Comparison of ENCODE assay signal across 17 cellular contexts in the genomic region with DNA sequence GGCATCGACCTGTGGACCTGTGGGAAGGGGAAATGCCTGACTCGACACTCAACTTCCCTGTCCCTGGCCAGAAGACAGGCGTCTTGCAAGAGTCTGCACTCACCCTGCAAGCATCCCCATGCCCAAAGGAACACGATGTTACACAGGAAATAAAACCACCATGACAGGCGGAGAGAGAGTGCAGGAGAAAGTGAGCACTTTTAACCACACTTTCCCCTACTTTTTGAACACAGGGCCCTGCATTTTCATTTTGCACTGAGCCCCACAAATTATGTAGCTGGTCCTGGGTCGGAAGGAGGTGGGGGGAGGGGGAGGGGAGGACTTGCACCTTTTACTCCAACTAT.
"Had no signal": no experiment of that assay in that cellular context is flagged by ENCODE, and none has a peak within 500 bp of the region (broad histone marks: within the 10 kb centered on the region; RNA-seq: fewer than 3 reads in every experiment).

No MANE protein-coding gene starts in this region.

- ATAC-seq: activated T-helper 17 cell treated with anti-CD3 and anti-CD28 coated beads, Interleukin-2, amount 50 U/mL, for 72 hours; heart left ventricle; natural killer cell; right lobe of liver; T-cell; upper lobe of right lung had no signal

- H3K27ac ChIP-seq: breast epithelium, heart left ventricle, prostate gland, right lobe of liver, upper lobe of right lung had no signal

- H3K4me3 ChIP-seq: breast epithelium, heart left ventricle, prostate gland, right lobe of liver, upper lobe of right lung had no signal

- H3K36me3 Mint-ChIP-seq: natural killer cell, T-cell had no signal

- H3K4me3 Mint-ChIP-seq: activated naive CD4-positive, alpha-beta T cell treated with anti-CD3 and anti-CD28 coated beads for 36 hours; activated T-helper 17 cell treated with anti-CD3 and anti-CD28 coated beads, Interleukin-2, amount 50 U/mL, for 72 hours had no signal

- H3K27ac Mint-ChIP-seq: activated naive CD4-positive, alpha-beta T cell treated with anti-CD3 and anti-CD28 coated beads for 36 hours; activated T-helper 17 cell treated with anti-CD3 and anti-CD28 coated beads, Interleukin-2, amount 50 U/mL, for 72 hours; natural killer cell; stimulated activated naive CD8-positive, alpha-beta T cell treated with anti-CD3 and anti-CD28 coated beads, Interleukin-15, Interleukin-2, amounts not matched to agents 100 ng/mL and 50 ng/mL, for 24 hours had no signal

- H3K9me3 ChIP-seq: breast epithelium, heart left ventricle, prostate gland, right lobe of liver, upper lobe of right lung had no signal

- H3K9me3 Mint-ChIP-seq: activated naive CD4-positive, alpha-beta T cell treated with anti-CD3 and anti-CD28 coated beads for 36 hours; activated T-helper 17 cell treated with anti-CD3 and anti-CD28 coated beads, Interleukin-2, amount 50 U/mL, for 72 hours; natural killer cell; stimulated activated naive CD8-positive, alpha-beta T cell treated with anti-CD3 and anti-CD28 coated beads, Interleukin-15, Interleukin-2, amounts not matched to agents 100 ng/mL and 50 ng/mL, for 24 hours; T-cell had no signal

- H3K36me3 ChIP-seq: breast epithelium, heart left ventricle, prostate gland, right lobe of liver, upper lobe of right lung had no signal

- DNase-seq: activated CD4-positive, alpha-beta T cell treated with anti-CD3 and anti-CD28 coated beads for 48 hours; activated CD8-positive, alpha-beta memory T cell treated with anti-CD3 and anti-CD28 coated beads for 24 hours; activated naive CD4-positive, alpha-beta T cell treated with anti-CD3 and anti-CD28 coated beads for 36 hours; activated T-cell treated with anti-CD3 and anti-CD28 coated beads for 4 hours; amygdala; natural killer cell; occipital lobe; stimulated activated CD4-positive, alpha-beta T cell treated with anti-CD3 and anti-CD28 coated beads, Interleukin-2, amount 100 ng/mL, for 48 hours; stimulated activated CD8-positive, alpha-beta memory T cell treated with anti-CD3 and anti-CD28 coated beads, Interleukin-4, amount 100 ng/mL, for 48 hours; T-cell; upper lobe of right lung had no signal
